16 cellular contexts compared by ENCODE assay signal in genomic region chr11:1411301-1411700, GRCh38. TPM values are rescaled to one million over a fixed set of nuclear protein-coding genes. Genes with fewer than 3 reads are reported as not detected.
DNase-seq lines count a peak whose midpoint lies in the region; ATAC-seq and TF ChIP-seq lines count a peak whose summit lies in the region.
"Had no signal": no experiment of that assay in that cellular context is flagged by ENCODE, and none has a peak within 500 bp of the region (broad histone marks: within the 10 kb centered on the region; RNA-seq: fewer than 3 reads in every experiment).

No MANE protein-coding gene starts in this region.

- TF ChIP-seq EP300 in sigmoid colon (IDR thresholded peaks at IDR 0.05) = no peak

- ATAC-seq in body of pancreas = peak; percentile 87
- ATAC-seq in HG02970 (IDR thresholded peaks at IDR 0.05; ENCODE audit: low FRiP score, unreplicated experiment) = no peak

- H3K9ac ChIP-seq in mesenchymal stem cell (ENCODE audit: low read length) = no peak overlapping the region

- H3K9me3 ChIP-seq in body of pancreas = no peaks in the 10 kb centered on the region
- H3K9me3 ChIP-seq in mesenchymal stem cell (ENCODE audit: control insufficient read depth, low read length) = peaks cover 4% of the 10 kb centered on the region
- H3K9me3 ChIP-seq in sigmoid colon = no peaks in the 10 kb centered on the region

- H3K4me3 ChIP-seq in body of pancreas (no peak overlapping the region), mesenchymal stem cell (ENCODE audit: insufficient read depth in 1 of 2, low read depth in 1 of 2, low read length in 2 of 2) (no peak overlapping the region), sigmoid colon (no peak overlapping the region)
- H3K4me3 ChIP-seq: K562 had no signal

- no peak overlapping the region for H2BK12ac ChIP-seq in mesenchymal stem cell (ENCODE audit: low read length in 2 of 2)

- H3K27me3 ChIP-seq in body of pancreas (no peaks in the 10 kb centered on the region), mesenchymal stem cell (ENCODE audit: control insufficient read depth in 1 of 2, insufficient read depth in 1 of 2, low read length in 2 of 2) (peaks cover 0 to 17% of the 10 kb centered on the region in 2 experiments), sigmoid colon (peaks cover 0 to 15% (median 15%) of the 10 kb centered on the region in 3 donors)

- DNase-seq in NCI-H1417 (lab: John Stamatoyannopoulos, UW) (peak in 2 of 3 experiments; percentile 15 to 37), NCI-H1417 treated with DMSO at 0.1 percent for 48 hours (lab: John Stamatoyannopoulos, UW) (no peak), body of pancreas (peak; percentile 94 to 96 (median 94)), mesenchymal stem cell (no peak), sigmoid colon (no peak), DMS53 treated with DMSO at 0.1 percent for 48 hours (lab: John Stamatoyannopoulos, UW; ENCODE audit: unreplicated experiment) (no peak)
- no peak for DNase-seq in activated naive CD4-positive, alpha-beta T cell treated with Interleukin-2 at 50 U/mL for 16 hours
- DNase-seq: GF-D8, GOT3, NCI-H2029, NCI-H524 treated with DMSO at 0.1 percent for 48 hours, SIG-M5 had no signal

- no peak overlapping the region for H3K14ac ChIP-seq in mesenchymal stem cell (ENCODE audit: low read length in 2 of 2)

- no peak overlapping the region for H4K8ac ChIP-seq in mesenchymal stem cell (ENCODE audit: low read length)

- H3K23ac ChIP-seq in mesenchymal stem cell (ENCODE audit: low read length in 2 of 2) = no peak overlapping the region

- no peaks in the 10 kb centered on the region for H3K79me1 ChIP-seq in mesenchymal stem cell (replicated peaks; ENCODE audit: low read length, poor library complexity, severe bottlenecking)

- TF ChIP-seq POLR2A in body of pancreas (IDR thresholded peaks at IDR 0.05) (peak; percentile 70 to 73 (median 71)), sigmoid colon (IDR thresholded peaks at IDR 0.05) (no peak)

- H2AFZ ChIP-seq in mesenchymal stem cell (ENCODE audit: low read depth, low read length) = no peak overlapping the region

- no peaks in the 10 kb centered on the region for H3K36me3 ChIP-seq in body of pancreas (replicated peaks in 1 of 2; ENCODE audit: insufficient read depth in 1 of 2, low read depth in 2 of 2)
- H3K36me3 ChIP-seq in mesenchymal stem cell (ENCODE audit: control insufficient read depth in 1 of 2, insufficient read depth in 2 of 2, low read depth in 1 of 2, low read length in 2 of 2) = no peaks in the 10 kb centered on the region
- H3K36me3 ChIP-seq in sigmoid colon = no peaks in the 10 kb centered on the region

- H2BK120ac ChIP-seq in mesenchymal stem cell (ENCODE audit: low read depth, low read length) = no peak overlapping the region

- no peak overlapping the region for H2BK5ac ChIP-seq in mesenchymal stem cell (ENCODE audit: low read depth, low read length, poor library complexity, severe bottlenecking)

- WGBS in body of pancreas, 2 donors = 6 to 33% methylated on average over 3 to 13 of the region's 13 CpGs
- WGBS in mesenchymal stem cell = 96% methylated on average over 11 of the region's 13 CpGs
- 19 to 60% methylated on average over 13 of the region's 13 CpGs for WGBS in sigmoid colon, 2 donors

- H3K27ac ChIP-seq in body of pancreas = peak overlapping the region; percentile 80 to 97 (median 90)
- no peak overlapping the region for H3K27ac ChIP-seq in mesenchymal stem cell (ENCODE audit: low read length, poor library complexity, severe bottlenecking)
- no peak overlapping the region for H3K27ac ChIP-seq in sigmoid colon
- H3K27ac ChIP-seq: 22Rv1 had no signal

- no peak overlapping the region for H3K4ac ChIP-seq in mesenchymal stem cell (ENCODE audit: low read depth in 1 of 2, low read length in 2 of 2)

- TF ChIP-seq CTCF in body of pancreas (IDR thresholded peaks at IDR 0.05) (peak in 1 of 7 experiments; percentile 22), sigmoid colon (IDR thresholded peaks at IDR 0.05) (no peak)

- no peak overlapping the region for H2AK5ac ChIP-seq in mesenchymal stem cell (ENCODE audit: low read length, severe bottlenecking)

- H3K4me1 ChIP-seq in body of pancreas = peaks cover 78% of the 10 kb centered on the region
- peaks cover 1% of the 10 kb centered on the region for H3K4me1 ChIP-seq in mesenchymal stem cell (ENCODE audit: control insufficient read depth, insufficient read depth, low read depth, low read length)
- no peaks in the 10 kb centered on the region for H3K4me1 ChIP-seq in sigmoid colon

- intact Hi-C loops in body of pancreas (cut with DNase I) = no loop called here
- intact Hi-C loops in sigmoid colon (cut with DNase I) = no loop called here

- peak overlapping the region; percentile 7 for H4K91ac ChIP-seq in mesenchymal stem cell (ENCODE audit: low read length)

- H2BK15ac ChIP-seq in mesenchymal stem cell (ENCODE audit: low read depth, poor library complexity, severe bottlenecking) = no peak overlapping the region

- no peak overlapping the region for H3K4me2 ChIP-seq in mesenchymal stem cell (ENCODE audit: low read length, poor library complexity, severe bottlenecking)

- no peak overlapping the region for H3K18ac ChIP-seq in mesenchymal stem cell (ENCODE audit: low read depth in 1 of 2, low read length in 2 of 2)

RNA-seq across cellular contexts. Expression of gene BRSK2, which starts 21.6 kb away (rescaled TPM):
- 100 to 1,000 TPM in 1 of 2 donors, 10 to 100 TPM in 1; 67.5 to 113 TPM for total RNA-seq in body of pancreas
- polyA plus RNA-seq in mesenchymal stem cell (2013, experiment 1 of 2) = 1.2 TPM
- 0.77 TPM for polyA plus RNA-seq in mesenchymal stem cell (2013, experiment 2 of 2)
- 1 to 10 TPM; 1.8 to 3.2 (median 2.4) TPM for total RNA-seq in sigmoid colon
- polyA plus RNA-seq in sigmoid colon = 1 to 10 TPM in 1 of 3 donors, not detected in 2; 1.7 TPM
- total RNA-seq: RPMI7951 had no signal

Comparison
In these comparisons a context has a peak if more than half of its experiments do, and no peak if none do; other contexts are left out.
1. DNase-seq: peak in NCI-H1417 (2 of 3) and body of pancreas (4 of 4); none in NCI-H1417 treated with DMSO at 0.1 percent for 48 hours (single experiment), mesenchymal stem cell (single experiment), activated naive CD4-positive, alpha-beta T cell treated with Interleukin-2 at 50 U/mL for 16 hours (single experiment), sigmoid colon (single experiment) and DMS53 treated with DMSO at 0.1 percent for 48 hours (single experiment).
2. H3K27ac ChIP-seq: peak in body of pancreas (4 of 4); none in mesenchymal stem cell (single experiment) and sigmoid colon (0 of 4).
3. POLR2A ChIP-seq: peak in body of pancreas (3 of 3); none in sigmoid colon (0 of 2).
4. RNA of gene BRSK2, which starts 21.6 kb away (total RNA-seq): 67.5 to 113 TPM in body of pancreas; 1.8 to 3.2 TPM in sigmoid colon; every median in the first group is over 10 times any median in the second.